In genomic region chr11:78438298-78438975, GRCh38 we compare ENCODE assay signal across 15 cellular contexts. TPM values are rescaled to one million over a fixed set of nuclear protein-coding genes. Genes with fewer than 3 reads are reported as not detected.
DNase-seq lines count a peak whose midpoint lies in the region; ATAC-seq lines count a peak whose summit lies in the region.
"Had no signal": no experiment of that assay in that cellular context is flagged by ENCODE, and none has a peak within 500 bp of the region (broad histone marks: within the 10 kb centered on the region; RNA-seq: fewer than 3 reads in every experiment).

No MANE protein-coding gene starts in this region.

- H3K9me3 ChIP-seq in BLaER1 treated with 17β-estradiol and CSF1 and Interleukin-3, amounts not matched to agents 10 nM and 100 nM (replicated peaks in 1 of 11), result no peaks in the 10 kb centered on the region
- H3K9me3 ChIP-seq: SJSA1, testis had no signal

- POLR2A ChIA-PET in activated CD4-positive, alpha-beta memory T cell treated with anti-CD3 and anti-CD28 coated beads for 36 hours (lab: Charles Lee), result no interaction called here

- no peaks in the 10 kb centered on the region for H3K27me3 Mint-ChIP-seq in activated CD4-positive, alpha-beta memory T cell treated with anti-CD3 and anti-CD28 coated beads for 36 hours
- H3K27me3 Mint-ChIP-seq: activated CD4-positive, alpha-beta T cell treated with anti-CD3 and anti-CD28 coated beads, Interleukin-2, amount 10 ng/mL, durations not matched to agents 7 days and 5 days had no signal

- H3K27ac ChIP-seq in BLaER1 treated with 17β-estradiol and CSF1 and Interleukin-3, amounts not matched to agents 10 nM and 100 nM, result peak overlapping the region in 2 of 11 experiments; percentile 28 to 42; a peak in 1 of 22 replicates
- H3K27ac ChIP-seq: SJSA1, testis had no signal

- H3K27ac Mint-ChIP-seq in activated CD4-positive, alpha-beta memory T cell treated with anti-CD3 and anti-CD28 coated beads for 36 hours, result no peak overlapping the region
- H3K27ac Mint-ChIP-seq: activated CD4-positive, alpha-beta T cell treated with anti-CD3 and anti-CD28 coated beads, Interleukin-2, amount 10 ng/mL, durations not matched to agents 7 days and 5 days had no signal

- H3K4me3 Mint-ChIP-seq in activated CD4-positive, alpha-beta memory T cell treated with anti-CD3 and anti-CD28 coated beads for 36 hours, result no peak overlapping the region
- H3K4me3 Mint-ChIP-seq: activated CD4-positive, alpha-beta T cell treated with anti-CD3 and anti-CD28 coated beads, Interleukin-2, amount 10 ng/mL, durations not matched to agents 7 days and 5 days had no signal

- H3K4me1 Mint-ChIP-seq in activated CD4-positive, alpha-beta memory T cell treated with anti-CD3 and anti-CD28 coated beads for 36 hours (ENCODE audit: low read depth), result no peaks in the 10 kb centered on the region
- H3K4me1 Mint-ChIP-seq: activated CD4-positive, alpha-beta T cell treated with anti-CD3 and anti-CD28 coated beads, Interleukin-2, amount 10 ng/mL, durations not matched to agents 7 days and 5 days had no signal

- H3K9me3 Mint-ChIP-seq in activated CD4-positive, alpha-beta memory T cell treated with anti-CD3 and anti-CD28 coated beads for 36 hours, result no peaks in the 10 kb centered on the region
- H3K9me3 Mint-ChIP-seq: activated CD4-positive, alpha-beta T cell treated with anti-CD3 and anti-CD28 coated beads, Interleukin-2, amount 10 ng/mL, durations not matched to agents 7 days and 5 days had no signal

- H3K36me3 ChIP-seq in BLaER1 treated with 17β-estradiol and CSF1 and Interleukin-3, amounts not matched to agents 10 nM and 100 nM, result peaks cover 3 to 75% (median 64%) of the 10 kb centered on the region in 11 experiments; a peak in 20 of 22 replicates
- H3K36me3 ChIP-seq: SJSA1 had no signal

- peaks cover 5 to 26% (median 8%) of the 10 kb centered on the region in 10 experiments; a peak in 16 of 20 replicates for H3K4me1 ChIP-seq in BLaER1 treated with 17β-estradiol and CSF1 and Interleukin-3, amounts not matched to agents 10 nM and 100 nM
- H3K4me1 ChIP-seq: SJSA1, testis had no signal

- H3K36me3 Mint-ChIP-seq in activated CD4-positive, alpha-beta memory T cell treated with anti-CD3 and anti-CD28 coated beads for 36 hours, result peaks cover 16% of the 10 kb centered on the region

- H3K27me3 ChIP-seq in BLaER1 treated with 17β-estradiol and CSF1 and Interleukin-3, amounts not matched to agents 10 nM and 100 nM, result no peaks in the 10 kb centered on the region
- H3K27me3 ChIP-seq: SJSA1, testis had no signal

- ATAC-seq in GM19324 (IDR thresholded peaks at IDR 0.05; ENCODE audit: low FRiP score, unreplicated experiment) (peak; percentile 75), HG02678 (IDR thresholded peaks at IDR 0.05; ENCODE audit: unreplicated experiment) (peak; percentile 79), HG03558 (IDR thresholded peaks at IDR 0.05; ENCODE audit: extremely low read depth, unreplicated experiment) (peak; percentile 67)
- ATAC-seq: K562 had no signal

- intact Hi-C loops in activated CD4-positive, alpha-beta memory T cell treated with anti-CD3 and anti-CD28 coated beads for 36 hours (cut with micrococcal nuclease), result no loop called here

- H4K20me1 ChIP-seq in BLaER1 treated with 17β-estradiol and CSF1 and Interleukin-3, amounts not matched to agents 10 nM and 100 nM, result no peaks in the 10 kb centered on the region

- H3K9ac ChIP-seq in BLaER1 treated with 17β-estradiol and CSF1 and Interleukin-3, amounts not matched to agents 10 nM and 100 nM, result no peak overlapping the region

- CTCF ChIA-PET in activated CD4-positive, alpha-beta memory T cell treated with anti-CD3 and anti-CD28 coated beads for 36 hours (lab: Charles Lee), result no interaction called here

- peak overlapping the region in 9 of 11 experiments; percentile 15 to 53 (median 42); a peak in 11 of 22 replicates for H3K4me2 ChIP-seq in BLaER1 treated with 17β-estradiol and CSF1 and Interleukin-3, amounts not matched to agents 10 nM and 100 nM

- no peak overlapping the region for H3K4me3 ChIP-seq in BLaER1 treated with 17β-estradiol and CSF1 and Interleukin-3, amounts not matched to agents 10 nM and 100 nM
- H3K4me3 ChIP-seq: K562, lung, SJSA1, testis had no signal

- DNase-seq in middle frontal gyrus (ENCODE audit: extremely low spot score, low spot score) (no peak), dedifferentiated amniotic fluid mesenchymal stem cell (ENCODE audit: extremely low spot score) (no peak)
- no peak for DNase-seq in activated CD4-positive, CD25-positive, alpha-beta regulatory T cell (lab: John Stamatoyannopoulos, UW)
- no peak for DNase-seq in activated CD4-positive, alpha-beta memory T cell treated with anti-CD3 and anti-CD28 coated beads for 36 hours
- DNase-seq: activated CD4-positive, alpha-beta T cell treated with anti-CD3 and anti-CD28 coated beads, Interleukin-2, amount 10 ng/mL, durations not matched to agents 7 days and 5 days; activated naive CD4-positive, alpha-beta T cell; NCI-H446; testis had no signal

RNA-seq across cellular contexts. Expression of gene GAB2, which starts 20.8 kb away (rescaled TPM):
- 10 to 100 TPM in 1 of 2 experiments, 1 to 10 TPM in 1; 8.9 to 11.1 TPM for total RNA-seq in activated CD4-positive, alpha-beta memory T cell treated with anti-CD3 and anti-CD28 coated beads for 36 hours
